1 cellular context compared by ENCODE assay signal in the genomic region with DNA sequence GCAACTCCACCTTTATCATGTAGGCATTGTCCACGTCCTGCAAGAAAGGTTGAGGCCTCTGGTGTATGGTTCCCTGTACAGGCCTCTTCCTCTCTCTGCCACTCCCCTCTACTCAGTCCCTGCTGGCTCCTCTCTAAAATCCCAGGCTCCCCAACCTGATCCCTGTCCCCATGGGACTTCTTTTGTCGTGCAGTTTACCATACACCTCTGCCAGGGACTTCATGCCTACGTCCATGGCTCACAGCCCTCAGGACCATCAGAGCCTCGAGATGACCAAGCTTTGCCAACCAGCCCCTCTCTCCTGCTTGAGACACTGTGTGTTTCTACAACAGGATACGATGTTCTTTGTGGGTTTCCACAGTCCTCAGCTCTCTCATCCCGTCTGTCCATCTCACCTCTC.
TF ChIP-seq lines count a peak whose summit lies in the region.

No MANE protein-coding gene starts in this region.

TF ChIP-seq in GM12891, 5 proteins besides CTCF, POLR2A, EP300 and RAD21:
- TF ChIP-seq POU2F2 (IDR thresholded peaks at IDR 0.05; ENCODE audit: low read depth, low read length) (no peak), PAX5 (IDR thresholded peaks at IDR 0.05; ENCODE audit: insufficient read depth, low read length, severe bottlenecking) (no peak), POLR2AphosphoS5 (IDR thresholded peaks at IDR 0.05; ENCODE audit: low read depth, low read length) (no peak), TAF1 (IDR thresholded peaks at IDR 0.05; ENCODE audit: low read depth, low read length) (no peak), SPI1 (IDR thresholded peaks at IDR 0.05; ENCODE audit: low read depth, low read length) (no peak)
